In the genomic region with DNA sequence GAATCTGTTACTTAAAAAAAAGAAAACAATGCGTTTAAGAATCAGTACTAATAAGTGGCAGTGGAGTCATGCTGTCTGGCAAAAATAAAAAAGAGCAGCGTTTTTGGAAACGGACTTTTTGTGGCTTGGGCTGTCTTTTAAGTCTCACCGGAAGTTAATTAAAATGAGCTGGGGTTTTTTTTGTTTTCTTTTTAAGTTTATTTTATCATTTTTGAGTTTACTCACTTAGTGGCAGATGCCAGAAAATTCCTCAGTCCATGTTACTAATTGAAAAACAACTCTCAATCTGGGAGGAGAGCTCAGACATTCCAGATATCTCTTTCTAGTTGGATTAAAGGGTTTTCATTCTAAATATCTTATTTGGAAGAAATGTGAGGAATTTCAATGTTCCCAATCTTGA, we compare ENCODE assay signal across 12 cellular contexts.
DNase-seq lines count a peak whose midpoint lies in the region; ATAC-seq and TF ChIP-seq lines count a peak whose summit lies in the region.
"Had no signal": no experiment of that assay in that cellular context is flagged by ENCODE, and none has a peak within 500 bp of the region (broad histone marks: within the 10 kb centered on the region; RNA-seq: fewer than 3 reads in every experiment).

No MANE protein-coding gene starts in this region.

- H3K27me3 ChIP-seq in left ventricle myocardium inferior (ENCODE audit: low read depth): no peaks in the 10 kb centered on the region
- no peaks in the 10 kb centered on the region for H3K27me3 ChIP-seq in ascending aorta
- H3K27me3 ChIP-seq in liver (ENCODE audit: control insufficient read depth in 4 of 4, insufficient read depth in 4 of 4, low read length in 3 of 4): no peaks in the 10 kb centered on the region
- no peaks in the 10 kb centered on the region for H3K27me3 ChIP-seq in upper lobe of right lung

- DNase-seq in left ventricle myocardium inferior (no peak), left ventricle myocardium superior (no peak), ascending aorta (ENCODE audit: low spot score in 2 of 2) (no peak), upper lobe of right lung (no peak), ecto neural progenitor cell (ENCODE audit: low spot score) (no peak)
- DNase-seq: ACHN; activated effector memory CD4-positive, alpha-beta T cell treated with Interleukin-2 at 50 U/mL for 16 hours; DMS53 had no signal

- TF ChIP-seq RAD21 in liver (IDR thresholded peaks at IDR 0.05): no peak

- H3K27ac ChIP-seq in left ventricle myocardium inferior (replicated peaks) (peak overlapping the region; percentile 62), ascending aorta (peak overlapping the region; percentile 43 to 44), liver (ENCODE audit: low read depth in 1 of 2, low read length in 2 of 2) (peak overlapping the region in 1 of 2 donors; percentile 12), upper lobe of right lung (peak overlapping the region; percentile 6)

- H3K36me3 ChIP-seq in left ventricle myocardium inferior: no peaks in the 10 kb centered on the region
- H3K36me3 ChIP-seq in ascending aorta: no peaks in the 10 kb centered on the region
- H3K36me3 ChIP-seq in liver (ENCODE audit: control insufficient read depth in 4 of 4, insufficient read depth in 3 of 4, low read depth in 1 of 4, low read length in 3 of 4): no peaks in the 10 kb centered on the region
- no peaks in the 10 kb centered on the region for H3K36me3 ChIP-seq in upper lobe of right lung

- H3K4me1 ChIP-seq in left ventricle myocardium inferior (peaks cover 6% of the 10 kb centered on the region), ascending aorta (peaks cover 0 to 4% of the 10 kb centered on the region in 2 donors), liver (ENCODE audit: control insufficient read depth in 4 of 4, insufficient read depth in 4 of 4, low read length in 3 of 4) (peaks cover 1 to 13% (median 8%) of the 10 kb centered on the region in 4 donors), upper lobe of right lung (peaks cover 14% of the 10 kb centered on the region)

- TF ChIP-seq CTCF in left ventricle myocardium inferior (IDR thresholded peaks at IDR 0.05; ENCODE audit: borderline replicate concordance) (no peak), ascending aorta (IDR thresholded peaks at IDR 0.05) (no peak), liver (IDR thresholded peaks at IDR 0.05; ENCODE audit: low read depth, low read length, missing input control) (no peak), upper lobe of right lung (IDR thresholded peaks at IDR 0.05) (no peak)

- WGBS in liver: 78% methylated on average over 4 of the region's 4 CpGs

- H3K9ac ChIP-seq in liver (ENCODE audit: low read depth in 1 of 2, low read length in 2 of 2): no peak overlapping the region

- H3K4me3 ChIP-seq in left ventricle myocardium inferior (no peak overlapping the region), ascending aorta (no peak overlapping the region), liver (ENCODE audit: low read depth in 1 of 3, low read length in 3 of 3) (no peak overlapping the region), upper lobe of right lung (no peak overlapping the region)
- H3K4me3 ChIP-seq: lung had no signal

- ATAC-seq in left ventricle myocardium superior: no peak
- ATAC-seq in upper lobe of right lung: no peak
- no peak for ATAC-seq in HG02852 (IDR thresholded peaks at IDR 0.05; ENCODE audit: unreplicated experiment)
- no peak for ATAC-seq in HG03565 (IDR thresholded peaks at IDR 0.05; ENCODE audit: unreplicated experiment)

- H3K9me3 ChIP-seq in left ventricle myocardium inferior (replicated peaks): peaks cover 4% of the 10 kb centered on the region
- no peaks in the 10 kb centered on the region for H3K9me3 ChIP-seq in ascending aorta
- H3K9me3 ChIP-seq in liver (ENCODE audit: control insufficient read depth in 4 of 4, low read length in 3 of 4): no peaks in the 10 kb centered on the region
- no peaks in the 10 kb centered on the region for H3K9me3 ChIP-seq in upper lobe of right lung

- intact Hi-C loops in left ventricle myocardium inferior (cut with micrococcal nuclease) (no loop called here), left ventricle myocardium superior (cut with micrococcal nuclease) (no loop called here), ascending aorta (cut with DNase I) (no loop called here), upper lobe of right lung (cut with DNase I) (no loop called here)

TF ChIP-seq in liver, 16 proteins besides CTCF, POLR2A, EP300 and RAD21:
- TF ChIP-seq NR2F2 (IDR thresholded peaks at IDR 0.05): no peak
- no peak for TF ChIP-seq GABPA (IDR thresholded peaks at IDR 0.05 in 1 of 2, conservative IDR thresholded peaks at IDR 0.05 in 1 of 2)
- peak; percentile 37 for TF ChIP-seq REST (IDR thresholded peaks at IDR 0.05)
- TF ChIP-seq FOXA2 (IDR thresholded peaks at IDR 0.05): no peak
